ENCODE assay signal across 8 cellular contexts in the genomic region with DNA sequence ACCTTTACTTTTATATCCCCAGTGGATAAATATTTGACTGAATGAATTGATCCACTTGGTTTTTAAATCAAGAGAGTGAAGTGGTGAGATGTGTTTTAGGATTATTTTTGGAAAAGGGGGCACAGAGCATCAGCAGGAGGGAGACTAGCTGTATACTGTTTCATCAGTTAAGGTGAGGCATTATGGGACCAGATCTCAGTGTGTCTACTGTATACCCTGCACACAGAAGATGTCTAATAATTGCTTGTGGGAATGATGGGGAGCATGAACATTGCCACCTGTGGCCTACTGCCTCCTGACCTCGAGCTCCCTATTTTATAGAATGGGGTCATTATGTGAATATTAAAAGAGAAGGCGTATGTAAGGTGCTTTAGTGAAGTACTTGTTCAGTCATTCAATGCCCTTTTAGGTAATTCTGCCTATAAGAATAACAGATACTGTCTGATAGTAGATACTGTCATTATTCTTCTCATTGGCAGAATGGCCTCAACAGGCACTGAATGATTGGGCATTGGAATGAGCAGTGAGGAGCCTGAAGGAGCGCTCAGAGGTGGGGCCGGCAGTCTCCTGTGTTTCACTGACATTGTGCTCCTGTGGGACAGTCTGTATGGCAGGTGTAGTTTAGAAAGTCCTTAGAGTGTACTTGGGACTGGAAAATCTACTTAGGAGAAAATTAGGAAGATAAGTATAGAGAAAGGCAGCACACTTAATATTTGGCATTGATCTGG. TPM values are rescaled to one million over a fixed set of nuclear protein-coding genes. Genes with fewer than 3 reads are reported as not detected.
DNase-seq lines count a peak whose midpoint lies in the region; ATAC-seq and TF ChIP-seq lines count a peak whose summit lies in the region.

No MANE protein-coding gene starts in this region.

- H3K27ac Mint-ChIP-seq in activated CD4-positive, alpha-beta memory T cell treated with anti-CD3 and anti-CD28 coated beads for 36 hours: peak overlapping the region; percentile 49
- H3K27ac Mint-ChIP-seq in stimulated activated memory B cell treated with anti-CD40 and anti-IgM and Interleukin-4, amounts not matched to agents 10 μg/mL and 1 μg/mL and 100 μg/mL, for 72 hours: peak overlapping the region; percentile 71

- CTCF ChIA-PET in IMR-90 (lab: Yijun Ruan, JAX): no interaction called here
- CTCF ChIA-PET in activated CD4-positive, alpha-beta memory T cell treated with anti-CD3 and anti-CD28 coated beads for 36 hours (lab: Charles Lee): interaction anchor here (0.8 to 1.2 kb wide), 2 partner anchors 23 to 65 kb away, joined by 3 read pairs; no protein-coding TSS in a partner anchor

- no peak for ATAC-seq in IMR-90 (ENCODE audit: low read depth)
- peak; percentile 39 for ATAC-seq in foreskin keratinocyte
- ATAC-seq in stimulated activated memory B cell treated with anti-CD40 and anti-IgM and Interleukin-4, amounts not matched to agents 10 μg/mL and 1 μg/mL and 100 μg/mL, for 72 hours: no peak
- no peak for ATAC-seq in HG02642 (IDR thresholded peaks at IDR 0.05; ENCODE audit: poor library complexity, unreplicated experiment)

- H2BK15ac ChIP-seq in IMR-90 (ENCODE audit: low read depth, low read length): no peak overlapping the region

- peaks cover 9% of the 10 kb centered on the region; the same call in 1 of the 2 replicates for H4K20me1 ChIP-seq in IMR-90 (ENCODE audit: insufficient read depth, low read length)

- H3K9me1 ChIP-seq in IMR-90 (ENCODE audit: insufficient read depth, low read length): peaks cover 10% of the 10 kb centered on the region; the same call in 1 of the 2 replicates

- H4K8ac ChIP-seq in IMR-90 (ENCODE audit: low read depth in 2 of 2, low read length in 2 of 2): 0 out of 4 replicates have a peak overlapping the region, but pooled peaks of 1 of the 2 experiments have one; percentile 25

- peaks cover 45% of the 10 kb centered on the region for H3K4me1 Mint-ChIP-seq in activated CD4-positive, alpha-beta memory T cell treated with anti-CD3 and anti-CD28 coated beads for 36 hours (ENCODE audit: low read depth)
- peaks cover 55% of the 10 kb centered on the region for H3K4me1 Mint-ChIP-seq in stimulated activated memory B cell treated with anti-CD40 and anti-IgM and Interleukin-4, amounts not matched to agents 10 μg/mL and 1 μg/mL and 100 μg/mL, for 72 hours

- H3K4me1 ChIP-seq in IMR-90 (ENCODE audit: control insufficient read depth, insufficient read depth, low read length) (peaks cover 11% of the 10 kb centered on the region), foreskin keratinocyte (peaks cover 10% of the 10 kb centered on the region)

- no peak overlapping the region for H2BK120ac ChIP-seq in IMR-90 (ENCODE audit: low read depth, low read length)

- no CpG with 5 or more reads among the region's 4 CpGs for WGBS in IMR-90 (ENCODE audit: extremely low coverage in 2 of 2, insufficient read length in 1 of 2), 2 experiments

- H3K9me3 ChIP-seq in IMR-90 (ENCODE audit: control insufficient read depth, insufficient read depth, low read length): no peaks in the 10 kb centered on the region

- TF ChIP-seq POLR2A in IMR-90 (IDR thresholded peaks at IDR 0.05; ENCODE audit: low read depth, low read length): no peak

- H3K36me3 ChIP-seq in IMR-90 (ENCODE audit: control insufficient read depth, insufficient read depth, low read length) (peaks cover 30% of the 10 kb centered on the region), brain microvascular endothelial cell (replicated peaks) (peaks cover 39% of the 10 kb centered on the region)

- H3K27me3 ChIP-seq in IMR-90 (ENCODE audit: control insufficient read depth, insufficient read depth, low read length) (no peaks in the 10 kb centered on the region), foreskin keratinocyte (no peaks in the 10 kb centered on the region), brain microvascular endothelial cell (replicated peaks) (no peaks in the 10 kb centered on the region)

- H3K4me3 Mint-ChIP-seq in activated CD4-positive, alpha-beta memory T cell treated with anti-CD3 and anti-CD28 coated beads for 36 hours: peak overlapping the region; percentile 39
- H3K4me3 Mint-ChIP-seq in stimulated activated memory B cell treated with anti-CD40 and anti-IgM and Interleukin-4, amounts not matched to agents 10 μg/mL and 1 μg/mL and 100 μg/mL, for 72 hours: no peak overlapping the region

- dilution Hi-C loops in IMR-90 (cut with HindIII; ENCODE audit: low sequenced_read_pairs, unreplicated experiment): no loop called here

- H3K9me3 Mint-ChIP-seq in activated CD4-positive, alpha-beta memory T cell treated with anti-CD3 and anti-CD28 coated beads for 36 hours: no peaks in the 10 kb centered on the region
- H3K9me3 Mint-ChIP-seq in stimulated activated memory B cell treated with anti-CD40 and anti-IgM and Interleukin-4, amounts not matched to agents 10 μg/mL and 1 μg/mL and 100 μg/mL, for 72 hours: no peaks in the 10 kb centered on the region

- BruUV-seq in IMR-90 (replicated peaks; lab: Mats Ljungman, UMichigan): no TSS peak

- no peak overlapping the region for H3K14ac ChIP-seq in IMR-90 (replicated peaks; ENCODE audit: low read depth, low read length)

- TF ChIP-seq CTCF in IMR-90 (conservative IDR thresholded peaks at IDR 0.05; ENCODE audit: low read depth, low read length) (no peak), foreskin keratinocyte (conservative IDR thresholded peaks at IDR 0.05) (no peak), brain microvascular endothelial cell (IDR thresholded peaks at IDR 0.05; ENCODE audit: low read depth, low read length, missing control alignments) (no peak)

- no peaks in the 10 kb centered on the region for H3K27me3 Mint-ChIP-seq in activated CD4-positive, alpha-beta memory T cell treated with anti-CD3 and anti-CD28 coated beads for 36 hours
- no peaks in the 10 kb centered on the region for H3K27me3 Mint-ChIP-seq in stimulated activated memory B cell treated with anti-CD40 and anti-IgM and Interleukin-4, amounts not matched to agents 10 μg/mL and 1 μg/mL and 100 μg/mL, for 72 hours

- TF ChIP-seq RAD21 in IMR-90 (IDR thresholded peaks at IDR 0.05; ENCODE audit: low read length): no peak

- no peak overlapping the region for H3K56ac ChIP-seq in IMR-90 (ENCODE audit: extremely low read depth, insufficient read depth, low read length)

- intact Hi-C loops in IMR-90 (cut with micrococcal nuclease): no loop called here
- intact Hi-C loops in activated CD4-positive, alpha-beta memory T cell treated with anti-CD3 and anti-CD28 coated beads for 36 hours (cut with micrococcal nuclease): loop anchor here (5.0 kb wide), 1 partner anchor 48 kb away; a partner anchor contains a TSS

- in situ Hi-C loops in IMR-90 (cut with MboI; ENCODE audit: low sequenced_read_pairs) (no loop called here), brain microvascular endothelial cell (cut with HindIII; ENCODE audit: low pct_ligation_motif_present, low sequenced_read_pairs) (no loop called here)

- no peak overlapping the region for H4K91ac ChIP-seq in IMR-90 (ENCODE audit: insufficient read depth, low read depth, low read length)

- H2AFZ ChIP-seq in IMR-90 (replicated peaks; ENCODE audit: low read length, poor library complexity): no peak overlapping the region

- H3K27ac ChIP-seq in IMR-90 (ENCODE audit: insufficient read depth, low read length) (peak overlapping the region; percentile 37; the same call in 1 of the 2 replicates), foreskin keratinocyte (peak overlapping the region; percentile 42), brain microvascular endothelial cell (no peak overlapping the region)

- H4K5ac ChIP-seq in IMR-90 (ENCODE audit: low read depth, low read length): no peak overlapping the region

- H2BK5ac ChIP-seq in IMR-90 (ENCODE audit: low read depth, low read length, poor library complexity, severe bottlenecking): no peak overlapping the region

- H3K79me1 ChIP-seq in IMR-90 (ENCODE audit: low read depth in 1 of 2, low read length in 2 of 2): peaks cover 47 to 66% of the 10 kb centered on the region in 2 experiments

- no peak overlapping the region for H3K23ac ChIP-seq in IMR-90 (ENCODE audit: low read depth, low read length)

- no peak overlapping the region for H2AK9ac ChIP-seq in IMR-90 (replicated peaks; ENCODE audit: low read depth, low read length, poor library complexity)

- H3K9ac ChIP-seq in IMR-90 (ENCODE audit: low read depth, low read length): no peak overlapping the region

- no peak for DNase-seq in IMR-90
- no peak for DNase-seq in activated CD4-positive, alpha-beta memory T cell treated with anti-CD3 and anti-CD28 coated beads for 36 hours
- no peak for DNase-seq in foreskin keratinocyte
- DNase-seq in SKM-1 (lab: John Stamatoyannopoulos, UW; ENCODE audit: unreplicated experiment): no peak
- DNase-seq in brain microvascular endothelial cell: no peak
- no peak for DNase-seq in activated CD4-positive, alpha-beta T cell treated with anti-CD3 and anti-CD28 coated beads for 1 hour

- peaks cover 66% of the 10 kb centered on the region for H3K36me3 Mint-ChIP-seq in activated CD4-positive, alpha-beta memory T cell treated with anti-CD3 and anti-CD28 coated beads for 36 hours
- peaks cover 72% of the 10 kb centered on the region for H3K36me3 Mint-ChIP-seq in stimulated activated memory B cell treated with anti-CD40 and anti-IgM and Interleukin-4, amounts not matched to agents 10 μg/mL and 1 μg/mL and 100 μg/mL, for 72 hours

- no peak overlapping the region for H3K4ac ChIP-seq in IMR-90 (ENCODE audit: low read depth, low read length)

- H2AK5ac ChIP-seq in IMR-90 (ENCODE audit: low read depth, low read length): no peak overlapping the region

- POLR2A ChIA-PET in IMR-90 (lab: Charles Lee; ENCODE audit: unreplicated experiment): no interaction called here
- POLR2A ChIA-PET in activated CD4-positive, alpha-beta memory T cell treated with anti-CD3 and anti-CD28 coated beads for 36 hours (lab: Charles Lee): interaction anchor here (0.6 kb wide), 1 partner anchor 47 kb away, joined by 4 read pairs; a partner anchor contains a TSS

- H3K4me2 ChIP-seq in IMR-90 (ENCODE audit: low read depth, low read length): peak overlapping the region; percentile 94

- H3K18ac ChIP-seq in IMR-90 (ENCODE audit: low read depth, low read length): no peak overlapping the region

- no peak overlapping the region for H2BK20ac ChIP-seq in IMR-90 (ENCODE audit: low read depth, low read length)

- H3K4me3 ChIP-seq in IMR-90 (ENCODE audit: insufficient read depth, low read depth, low read length): no peak overlapping the region
- H3K4me3 ChIP-seq in brain microvascular endothelial cell (ENCODE audit: low read depth, low read length): no peak overlapping the region

RNA-seq across cellular contexts. Expression of a gene that starts 47.4 kb away (rescaled TPM):
- total RNA-seq in IMR-90 (2012; rRNA removed) (22.2 and 24.7 TPM in 2 replicates), foreskin keratinocyte (21.4 and 22.7 TPM in 2 replicates)
- polyA plus RNA-seq in IMR-90 (2012; rRNA removed) (21.7 and 22.7 TPM in 2 replicates), foreskin keratinocyte (17.2 and 18.8 TPM in 2 replicates)
- 14.2 TPM in 2 replicates for polyA plus RNA-seq in IMR-90 (2012; cell fraction: cytosol; rRNA removed)
- 7.4 and 19.0 TPM in 2 replicates for polyA plus RNA-seq in IMR-90 (2012; cell fraction: nucleus; rRNA removed; ENCODE audit: low replicate concordance)
- 10 to 100 TPM; 35.4 to 36.4 TPM for total RNA-seq in activated CD4-positive, alpha-beta memory T cell treated with anti-CD3 and anti-CD28 coated beads for 36 hours

RNA-seq across cellular contexts. Expression of a gene that starts 49.2 kb away (rescaled TPM):
- 65.8 and 75.1 TPM in 2 replicates for total RNA-seq in IMR-90 (2012; rRNA removed)
- 61.6 and 64.3 TPM in 2 replicates for polyA plus RNA-seq in IMR-90 (2012; rRNA removed)
- 47.8 and 63.9 TPM in 2 replicates for polyA plus RNA-seq in IMR-90 (2012; cell fraction: cytosol; rRNA removed)
- polyA plus RNA-seq in IMR-90 (2012; cell fraction: nucleus; rRNA removed; ENCODE audit: low replicate concordance): 54.1 and 63.8 TPM in 2 replicates
- 100 to 1,000 TPM; 124 to 126 TPM for total RNA-seq in activated CD4-positive, alpha-beta memory T cell treated with anti-CD3 and anti-CD28 coated beads for 36 hours
- 110 and 122 TPM in 2 replicates for total RNA-seq in foreskin keratinocyte
- 34.5 and 41.6 TPM in 2 replicates for polyA plus RNA-seq in foreskin keratinocyte
